Comparison of ENCODE assay signal across 15 cellular contexts in the genomic region with DNA sequence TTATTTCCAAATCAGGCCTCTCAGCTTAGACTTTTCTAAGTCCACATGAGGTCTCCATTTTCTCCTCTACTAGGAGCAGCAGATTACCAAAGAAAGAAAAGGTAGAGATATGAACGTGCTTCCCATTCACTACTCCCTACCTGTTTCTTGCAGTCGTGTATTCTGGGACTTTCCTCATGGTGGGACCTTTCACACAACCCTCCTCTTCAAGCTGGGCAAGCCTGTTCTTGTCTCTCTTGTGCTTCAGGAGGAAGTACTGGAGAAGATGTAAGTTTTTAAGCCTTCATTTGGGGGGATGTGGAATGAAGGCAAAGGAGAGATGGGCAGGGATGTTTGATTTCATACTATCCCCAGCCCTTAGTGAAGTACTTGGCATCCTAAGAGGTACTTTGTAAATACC.
"Had no signal": no experiment of that assay in that cellular context is flagged by ENCODE, and none has a peak within 500 bp of the region (broad histone marks: within the 10 kb centered on the region; RNA-seq: fewer than 3 reads in every experiment).

No MANE protein-coding gene starts in this region.

- DNase-seq: activated B cell treated with CpG ODN at 0.5 μM for 24 hours; activated CD4-positive, alpha-beta T cell treated with anti-CD3 and anti-CD28 coated beads, Interleukin-2, amount 10 ng/mL, durations not matched to agents 7 days and 5 days; cortex of kidney; effector CD8-positive, alpha-beta T cell; hippocampal formation; lower lobe of right lung; naive B cell; occipital lobe; sigmoid colon; stimulated activated CD4-positive, alpha-beta T cell treated with anti-CD3 and anti-CD28 coated beads, Interleukin-12 subunit alpha, Interleukin-12 subunit beta, amount 100 ng/mL, for 4 hours; stimulated activated naive CD4-positive, alpha-beta T cell; upper lobe of left lung had no signal

- H3K4me1 Mint-ChIP-seq: activated B cell treated with CpG ODN at 0.5 μM for 24 hours; central memory CD8-positive, alpha-beta T cell had no signal

- H3K9me3 ChIP-seq: lower lobe of right lung, sigmoid colon, upper lobe of left lung had no signal

- H3K9me3 Mint-ChIP-seq: activated CD4-positive, alpha-beta T cell treated with anti-CD3 and anti-CD28 coated beads, Interleukin-2, amount 10 ng/mL, durations not matched to agents 7 days and 5 days; activated naive CD4-positive, alpha-beta T cell treated with anti-CD3 and anti-CD28 coated beads, Interleukin-2, amount 50 U/mL, for 24 hours; central memory CD8-positive, alpha-beta T cell; naive B cell had no signal

- H3K27me3 Mint-ChIP-seq: activated B cell treated with CpG ODN at 0.5 μM for 24 hours; activated CD4-positive, alpha-beta T cell treated with anti-CD3 and anti-CD28 coated beads, Interleukin-2, amount 10 ng/mL, durations not matched to agents 7 days and 5 days; activated naive CD4-positive, alpha-beta T cell treated with anti-CD3 and anti-CD28 coated beads, Interleukin-2, amount 50 U/mL, for 24 hours; central memory CD8-positive, alpha-beta T cell; naive B cell had no signal

- H3K27ac Mint-ChIP-seq: activated B cell treated with CpG ODN at 0.5 μM for 24 hours; activated CD4-positive, alpha-beta T cell treated with anti-CD3 and anti-CD28 coated beads, Interleukin-2, amount 10 ng/mL, durations not matched to agents 7 days and 5 days; activated naive CD4-positive, alpha-beta T cell treated with anti-CD3 and anti-CD28 coated beads, Interleukin-2, amount 50 U/mL, for 24 hours had no signal

- H3K36me3 ChIP-seq: lower lobe of right lung, sigmoid colon, upper lobe of left lung had no signal

- H3K4me3 ChIP-seq: lower lobe of right lung, sigmoid colon, upper lobe of left lung had no signal

- H3K4me3 Mint-ChIP-seq: activated B cell treated with CpG ODN at 0.5 μM for 24 hours; activated CD4-positive, alpha-beta T cell treated with anti-CD3 and anti-CD28 coated beads, Interleukin-2, amount 10 ng/mL, durations not matched to agents 7 days and 5 days; activated naive CD4-positive, alpha-beta T cell treated with anti-CD3 and anti-CD28 coated beads, Interleukin-2, amount 50 U/mL, for 24 hours; central memory CD8-positive, alpha-beta T cell; naive B cell had no signal

- H3K27ac ChIP-seq: epithelial cell of prostate, lower lobe of right lung, upper lobe of left lung had no signal

- H3K36me3 Mint-ChIP-seq: activated naive CD4-positive, alpha-beta T cell treated with anti-CD3 and anti-CD28 coated beads, Interleukin-2, amount 50 U/mL, for 24 hours; naive B cell had no signal

- H3K27me3 ChIP-seq: sigmoid colon, upper lobe of left lung had no signal

- H3K4me1 ChIP-seq: sigmoid colon had no signal
